Comparison of ENCODE assay signal across 1 cellular context in the genomic region with DNA sequence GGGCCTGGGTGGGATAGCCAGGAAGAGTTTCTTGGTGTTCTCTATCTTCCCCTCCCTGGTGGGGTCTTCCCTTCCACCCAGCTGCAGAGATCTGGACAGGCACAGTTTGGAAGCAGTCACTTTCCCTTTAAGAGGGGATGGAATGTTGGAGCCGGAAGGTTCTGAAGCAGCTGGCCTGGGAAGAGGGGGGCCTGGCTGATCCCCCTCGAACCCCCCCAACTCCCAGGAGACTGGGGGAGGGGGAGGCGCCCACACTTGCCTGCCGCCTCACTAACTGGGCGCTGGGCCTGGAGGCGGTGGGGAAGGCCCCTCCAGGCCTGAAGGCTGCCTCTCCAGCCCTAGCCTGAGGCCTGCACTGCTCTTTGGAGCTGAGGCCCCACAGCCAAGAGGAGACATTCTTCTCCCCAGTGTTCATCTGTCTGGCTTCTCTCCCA.
TF ChIP-seq lines count a peak whose summit lies in the region.

No MANE protein-coding gene starts in this region.

TF ChIP-seq in A549, 52 proteins besides CTCF, POLR2A, EP300 and RAD21 (continued from another document):
- TF ChIP-seq, protein P1, sequence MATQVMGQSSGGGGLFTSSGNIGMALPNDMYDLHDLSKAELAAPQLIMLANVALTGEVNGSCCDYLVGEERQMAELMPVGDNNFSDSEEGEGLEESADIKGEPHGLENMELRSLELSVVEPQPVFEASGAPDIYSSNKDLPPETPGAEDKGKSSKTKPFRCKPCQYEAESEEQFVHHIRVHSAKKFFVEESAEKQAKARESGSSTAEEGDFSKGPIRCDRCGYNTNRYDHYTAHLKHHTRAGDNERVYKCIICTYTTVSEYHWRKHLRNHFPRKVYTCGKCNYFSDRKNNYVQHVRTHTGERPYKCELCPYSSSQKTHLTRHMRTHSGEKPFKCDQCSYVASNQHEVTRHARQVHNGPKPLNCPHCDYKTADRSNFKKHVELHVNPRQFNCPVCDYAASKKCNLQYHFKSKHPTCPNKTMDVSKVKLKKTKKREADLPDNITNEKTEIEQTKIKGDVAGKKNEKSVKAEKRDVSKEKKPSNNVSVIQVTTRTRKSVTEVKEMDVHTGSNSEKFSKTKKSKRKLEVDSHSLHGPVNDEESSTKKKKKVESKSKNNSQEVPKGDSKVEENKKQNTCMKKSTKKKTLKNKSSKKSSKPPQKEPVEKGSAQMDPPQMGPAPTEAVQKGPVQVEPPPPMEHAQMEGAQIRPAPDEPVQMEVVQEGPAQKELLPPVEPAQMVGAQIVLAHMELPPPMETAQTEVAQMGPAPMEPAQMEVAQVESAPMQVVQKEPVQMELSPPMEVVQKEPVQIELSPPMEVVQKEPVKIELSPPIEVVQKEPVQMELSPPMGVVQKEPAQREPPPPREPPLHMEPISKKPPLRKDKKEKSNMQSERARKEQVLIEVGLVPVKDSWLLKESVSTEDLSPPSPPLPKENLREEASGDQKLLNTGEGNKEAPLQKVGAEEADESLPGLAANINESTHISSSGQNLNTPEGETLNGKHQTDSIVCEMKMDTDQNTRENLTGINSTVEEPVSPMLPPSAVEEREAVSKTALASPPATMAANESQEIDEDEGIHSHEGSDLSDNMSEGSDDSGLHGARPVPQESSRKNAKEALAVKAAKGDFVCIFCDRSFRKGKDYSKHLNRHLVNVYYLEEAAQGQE (IDR thresholded peaks at IDR 0.05) = 0 out of 2 replicates have a peak, but pooled peaks have one; percentile 18
